In genomic region chr3:164806188-164806587, GRCh38 we compare ENCODE assay signal across 14 cellular contexts.
DNase-seq lines count a peak whose midpoint lies in the region; TF ChIP-seq lines count a peak whose summit lies in the region.
"Had no signal": no experiment of that assay in that cellular context is flagged by ENCODE, and none has a peak within 500 bp of the region (broad histone marks: within the 10 kb centered on the region; RNA-seq: fewer than 3 reads in every experiment).

No MANE protein-coding gene starts in this region.

- intact Hi-C loops in CD4-positive, alpha-beta memory T cell (cut with micrococcal nuclease) = no loop called here

- H3K36me3 ChIP-seq in liver (ENCODE audit: control insufficient read depth in 4 of 4, insufficient read depth in 3 of 4, low read depth in 1 of 4, low read length in 3 of 4) = no peaks in the 10 kb centered on the region
- H3K36me3 ChIP-seq in CD4-positive, alpha-beta memory T cell (ENCODE audit: insufficient read depth, low read length) = no peaks in the 10 kb centered on the region
- H3K36me3 ChIP-seq: SJCRH30 had no signal

- no peaks in the 10 kb centered on the region for H3K4me1 ChIP-seq in liver (ENCODE audit: control insufficient read depth in 4 of 4, insufficient read depth in 4 of 4, low read length in 3 of 4)
- H3K4me1 ChIP-seq in CD4-positive, alpha-beta memory T cell (ENCODE audit: insufficient read depth, low read length) = no peaks in the 10 kb centered on the region
- H3K4me1 ChIP-seq: SJCRH30 had no signal

- H3K9me3 ChIP-seq in liver (ENCODE audit: control insufficient read depth in 4 of 4, low read length in 3 of 4) = no peaks in the 10 kb centered on the region
- no peaks in the 10 kb centered on the region for H3K9me3 ChIP-seq in CD4-positive, alpha-beta memory T cell (ENCODE audit: control insufficient read depth in 1 of 2, low read length in 2 of 2)
- H3K9me3 ChIP-seq: SJCRH30 had no signal

- H3K36me3 Mint-ChIP-seq in CD4-positive, alpha-beta memory T cell = no peaks in the 10 kb centered on the region
- H3K36me3 Mint-ChIP-seq: CD4-positive, CD25-positive, alpha-beta regulatory T cell; mesothelial cell of epicardium had no signal

- POLR2A ChIA-PET in CD4-positive, alpha-beta memory T cell (lab: Charles Lee; ENCODE audit: partially characterized antibody) = no interaction called here

- no peaks in the 10 kb centered on the region for H3K4me1 Mint-ChIP-seq in CD4-positive, alpha-beta memory T cell
- H3K4me1 Mint-ChIP-seq: CD4-positive, CD25-positive, alpha-beta regulatory T cell; mesothelial cell of epicardium had no signal

- H3K4me3 ChIP-seq in liver (ENCODE audit: low read depth in 1 of 3, low read length in 3 of 3) = no peak overlapping the region
- no peak overlapping the region for H3K4me3 ChIP-seq in CD4-positive, alpha-beta memory T cell (ENCODE audit: low read length in 2 of 2)
- H3K4me3 ChIP-seq: coronary artery, SJCRH30 had no signal

- no peak overlapping the region for H3K4me3 Mint-ChIP-seq in CD4-positive, alpha-beta memory T cell
- H3K4me3 Mint-ChIP-seq: CD4-positive, CD25-positive, alpha-beta regulatory T cell; mesothelial cell of epicardium had no signal

- H3K27ac Mint-ChIP-seq in CD4-positive, alpha-beta memory T cell = peak overlapping the region in 1 of 7 donors; percentile 41
- H3K27ac Mint-ChIP-seq: CD4-positive, CD25-positive, alpha-beta regulatory T cell; mesothelial cell of epicardium had no signal

- no peaks in the 10 kb centered on the region for H3K27me3 Mint-ChIP-seq in CD4-positive, alpha-beta memory T cell
- H3K27me3 Mint-ChIP-seq: CD4-positive, CD25-positive, alpha-beta regulatory T cell had no signal

- TF ChIP-seq CTCF in VCaP (conservative IDR thresholded peaks at IDR 0.05) (peak; percentile 67), liver (IDR thresholded peaks at IDR 0.05; ENCODE audit: low read depth, low read length, missing input control) (peak; percentile 5)

- DNase-seq in ELR (ENCODE audit: low read depth) (peak; percentile 48), HT1080 (ENCODE audit: low read depth) (peak; percentile 28), DMS79 (lab: John Stamatoyannopoulos, UW) (no peak), 8988T (no peak)
- DNase-seq in activated naive CD4-positive, alpha-beta T cell (lab: John Stamatoyannopoulos, UW) = no peak
- DNase-seq in CD4-positive, alpha-beta memory T cell = no peak
- DNase-seq: activated T-cell treated with anti-CD3 and anti-CD28 coated beads for 4 hours; CD4-positive, CD25-positive, alpha-beta regulatory T cell; NCI-H774; SJCRH30 had no signal

- CTCF ChIA-PET in CD4-positive, alpha-beta memory T cell (lab: Charles Lee; ENCODE audit: partially characterized antibody) = no interaction called here

- H3K27ac ChIP-seq in VCaP (no peak overlapping the region), liver (ENCODE audit: low read depth in 1 of 2, low read length in 2 of 2) (no peak overlapping the region)
- H3K27ac ChIP-seq in CD4-positive, alpha-beta memory T cell (ENCODE audit: low read depth, low read length) = no peak overlapping the region
- H3K27ac ChIP-seq: coronary artery, SJCRH30 had no signal

- peak; percentile 44 to 67 for TF ChIP-seq RAD21 in liver (IDR thresholded peaks at IDR 0.05)

- H3K9ac ChIP-seq in liver (ENCODE audit: low read depth in 1 of 2, low read length in 2 of 2) = no peak overlapping the region

- WGBS in liver = 70% methylated on average over 2 of the region's 2 CpGs

- H3K27me3 ChIP-seq in liver (ENCODE audit: control insufficient read depth in 4 of 4, insufficient read depth in 4 of 4, low read length in 3 of 4) = no peaks in the 10 kb centered on the region
- no peaks in the 10 kb centered on the region for H3K27me3 ChIP-seq in CD4-positive, alpha-beta memory T cell (ENCODE audit: insufficient read depth, low read length)
- H3K27me3 ChIP-seq: SJCRH30 had no signal

- H3K9me3 Mint-ChIP-seq in CD4-positive, alpha-beta memory T cell = peaks cover 0 to 13% (median 5%) of the 10 kb centered on the region in 8 donors

TF ChIP-seq in liver, 16 proteins besides CTCF, POLR2A, EP300 and RAD21:
- TF ChIP-seq MAX (IDR thresholded peaks at IDR 0.05) (no peak), JUND (IDR thresholded peaks at IDR 0.05) (no peak), HNF4A (conservative IDR thresholded peaks at IDR 0.05) (no peak), NR2F2 (IDR thresholded peaks at IDR 0.05) (no peak), REST (IDR thresholded peaks at IDR 0.05) (no peak), GABPA (IDR thresholded peaks at IDR 0.05 in 1 of 2, conservative IDR thresholded peaks at IDR 0.05 in 1 of 2) (no peak), EGR1 (IDR thresholded peaks at IDR 0.05; ENCODE audit: low read depth in 2 of 2) (no peak), YY1 (IDR thresholded peaks at IDR 0.05) (no peak), ATF3 (IDR thresholded peaks at IDR 0.05) (no peak), FOXA2 (IDR thresholded peaks at IDR 0.05) (no peak), ZBTB33 (IDR thresholded peaks at IDR 0.05) (no peak), TAF1 (conservative IDR thresholded peaks at IDR 0.05) (no peak), RXRA (IDR thresholded peaks at IDR 0.05) (no peak), SP1 (IDR thresholded peaks at IDR 0.05) (no peak), FOXA1 (IDR thresholded peaks at IDR 0.05) (no peak), HNF4G (IDR thresholded peaks at IDR 0.05) (no peak)
TF ChIP-seq in liver: peak in this region for 0.

Comparison
In these comparisons a context has a peak if more than half of its experiments do, and no peak if none do; other contexts are left out.
1. DNase-seq: peak in ELR (single experiment) and HT1080 (single experiment); none in activated naive CD4-positive, alpha-beta T cell (0 of 4), DMS79 (single experiment), 8988T (single experiment) and CD4-positive, alpha-beta memory T cell (0 of 5).